In genomic region chr14:32913725-32914124, GRCh38 we compare ENCODE assay signal across 20 cellular contexts. TPM values are rescaled to one million over a fixed set of nuclear protein-coding genes. Genes with fewer than 3 reads are reported as not detected.
DNase-seq lines count a peak whose midpoint lies in the region; TF ChIP-seq lines count a peak whose summit lies in the region.
"Had no signal": no experiment of that assay in that cellular context is flagged by ENCODE, and none has a peak within 500 bp of the region (broad histone marks: within the 10 kb centered on the region; RNA-seq: fewer than 3 reads in every experiment).

No MANE protein-coding gene starts in this region.

- CTCF ChIA-PET in MCF 10A (lab: Yijun Ruan, JAX), result no interaction called here

- no peaks in the 10 kb centered on the region for H3K9me3 Mint-ChIP-seq in MCF 10A (ENCODE audit: unreplicated experiment)
- H3K9me3 Mint-ChIP-seq in immature natural killer cell, result peaks cover 0 to 20% (median 15%) of the 10 kb centered on the region in 6 donors

- H3K27me3 Mint-ChIP-seq in MCF 10A (ENCODE audit: insufficient read depth, unreplicated experiment), result no peaks in the 10 kb centered on the region
- H3K27me3 Mint-ChIP-seq in immature natural killer cell (ENCODE audit: low read depth in 3 of 3), result peaks cover 0 to 1% (median 0%) of the 10 kb centered on the region in 3 donors

- H3K27me3 ChIP-seq in breast epithelium, result no peaks in the 10 kb centered on the region

- TF ChIP-seq CTCF in MCF 10A (IDR thresholded peaks at IDR 0.05; ENCODE audit: unreplicated experiment) (no peak), breast epithelium (IDR thresholded peaks at IDR 0.05) (no peak), choroid plexus epithelial cell (conservative IDR thresholded peaks at IDR 0.05; ENCODE audit: low read depth, low read length) (peak; percentile 53)

- H3K36me3 ChIP-seq in breast epithelium, result no peaks in the 10 kb centered on the region

- DNase-seq in MCF 10A (ENCODE audit: unreplicated experiment) (peak; percentile 11), breast epithelium (ENCODE audit: low spot score in 2 of 2) (no peak), choroid plexus epithelial cell (ENCODE audit: low read depth) (peak; percentile 48), medulla oblongata (ENCODE audit: extremely low spot score) (peak; percentile 70), A172 (ENCODE audit: low spot score) (no peak), immature natural killer cell (no peak), iPS-NIHi7 (ENCODE audit: extremely low spot score) (no peak), NCI-H2029 treated with DMSO at 0.1 percent for 48 hours (lab: John Stamatoyannopoulos, UW) (no peak)
- DNase-seq: ACHN; activated CD4-positive, alpha-beta T cell treated with anti-CD3 and anti-CD28 coated beads, Interleukin-2, amount 50 U/mL, for 1 hour; activated T-cell treated with anti-CD3 and anti-CD28 coated beads, Interleukin-2, amount 50 U/mL, for 72 hours; amniotic stem cell; effector memory CD4-positive, alpha-beta T cell; H7; NCI-H1105 treated with DMSO at 0.1 percent for 48 hours; NCI-H524 treated with DMSO at 0.1 percent for 48 hours; stimulated activated naive CD8-positive, alpha-beta T cell treated with anti-CD3 and anti-CD28 coated beads, Interleukin-15, Interleukin-2, amounts not matched to agents 100 U/mL and 50 U/mL, for 24 hours had no signal

- no peaks in the 10 kb centered on the region for H3K9me3 ChIP-seq in breast epithelium

- no peak overlapping the region for H3K27ac Mint-ChIP-seq in MCF 10A (ENCODE audit: low read depth, unreplicated experiment)
- H3K27ac Mint-ChIP-seq in immature natural killer cell, result no peak overlapping the region
- H3K27ac Mint-ChIP-seq: activated T-cell treated with anti-CD3 and anti-CD28 coated beads, Interleukin-2, amount 50 U/mL, for 72 hours had no signal

- no peaks in the 10 kb centered on the region for H3K4me1 ChIP-seq in breast epithelium

- no peak overlapping the region for H3K4me3 Mint-ChIP-seq in MCF 10A (ENCODE audit: unreplicated experiment)
- H3K4me3 Mint-ChIP-seq in immature natural killer cell, result no peak overlapping the region
- H3K4me3 Mint-ChIP-seq: activated T-cell treated with anti-CD3 and anti-CD28 coated beads, Interleukin-2, amount 50 U/mL, for 72 hours had no signal

- H3K36me3 Mint-ChIP-seq in MCF 10A (ENCODE audit: insufficient read depth, unreplicated experiment), result no peaks in the 10 kb centered on the region
- no peaks in the 10 kb centered on the region for H3K36me3 Mint-ChIP-seq in immature natural killer cell

- POLR2A ChIA-PET in MCF 10A (lab: Yijun Ruan, JAX), result no interaction called here

- no peak overlapping the region for H3K27ac ChIP-seq in breast epithelium
- H3K27ac ChIP-seq: RWPE1, skin epidermis had no signal

- H3K4me3 ChIP-seq in breast epithelium (no peak overlapping the region), choroid plexus epithelial cell (ENCODE audit: low read depth, low read length) (no peak overlapping the region)
- H3K4me3 ChIP-seq: skin epidermis had no signal

- no TSS peak for BruUV-seq in MCF 10A (replicated peaks; lab: Mats Ljungman, UMichigan)

- TF ChIP-seq POLR2A in breast epithelium (IDR thresholded peaks at IDR 0.05), result no peak

- H3K4me1 Mint-ChIP-seq in MCF 10A (ENCODE audit: insufficient read depth, unreplicated experiment) (peaks cover 6% of the 10 kb centered on the region), immature natural killer cell (no peaks in the 10 kb centered on the region)

- intact Hi-C loops in MCF 10A (cut with micrococcal nuclease) (no loop called here), breast epithelium (cut with DNase I; ENCODE audit: low total_unique reads) (no loop called here)

RNA-seq across cellular contexts. Expression of gene NPAS3, which starts 25.0 kb away (rescaled TPM):
- total RNA-seq in MCF 10A (2022), result 0.35 and 0.79 TPM in 2 replicates
- 1 to 10 TPM in 2 of 3 donors, under 1 TPM in 1; 0.96 to 4.0 (median 2.0) TPM for total RNA-seq in breast epithelium
- 0.41 TPM in 2 replicates for total RNA-seq in A172 (2014; rRNA removed; shearing (Covaris generic))
- not detected for polyA plus RNA-seq in immature natural killer cell
- total RNA-seq: activated T-cell treated with anti-CD3 and anti-CD28 coated beads, Interleukin-2, amount 50 U/mL, for 72 hours; T-helper 2 cell treated with Interferon-gamma antibody and Interleukin-4, amounts not matched to agents 100 ng/mL and 5 ng/mL, for 36 hours had no signal

Comparison
In these comparisons a context has a peak if more than half of its experiments do, and no peak if none do; other contexts are left out.
1. DNase-seq: peak in MCF 10A (single experiment), choroid plexus epithelial cell (single experiment) and medulla oblongata (single experiment); none in breast epithelium (0 of 2), A172 (single experiment), immature natural killer cell (0 of 3), iPS-NIHi7 (single experiment) and NCI-H2029 treated with DMSO at 0.1 percent for 48 hours (single experiment).